ENCODE assay signal across 1 cellular context in the genomic region with DNA sequence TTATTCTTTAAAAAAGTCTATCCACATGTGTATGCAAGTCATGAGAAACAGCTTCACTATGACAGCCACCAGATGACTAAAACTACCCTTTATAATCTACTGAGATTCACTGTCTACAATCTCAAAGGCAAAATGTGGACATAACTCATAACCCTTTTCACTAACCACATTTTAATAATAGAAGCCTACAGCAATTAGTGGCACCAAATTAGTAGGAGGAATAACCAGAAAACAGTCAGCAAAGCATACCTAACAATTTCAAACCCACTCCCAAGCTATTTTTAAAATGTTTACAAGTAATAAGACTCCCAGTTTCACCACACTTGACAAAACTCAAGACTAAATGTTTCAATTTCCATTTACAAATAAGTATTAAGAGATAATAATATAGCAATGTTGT.
TF ChIP-seq lines count a peak whose summit lies in the region.

No MANE protein-coding gene starts in this region.

TF ChIP-seq in WTC11, 78 proteins besides CTCF, POLR2A, EP300 and RAD21 (continued from another document):
- TF ChIP-seq, protein P1, sequence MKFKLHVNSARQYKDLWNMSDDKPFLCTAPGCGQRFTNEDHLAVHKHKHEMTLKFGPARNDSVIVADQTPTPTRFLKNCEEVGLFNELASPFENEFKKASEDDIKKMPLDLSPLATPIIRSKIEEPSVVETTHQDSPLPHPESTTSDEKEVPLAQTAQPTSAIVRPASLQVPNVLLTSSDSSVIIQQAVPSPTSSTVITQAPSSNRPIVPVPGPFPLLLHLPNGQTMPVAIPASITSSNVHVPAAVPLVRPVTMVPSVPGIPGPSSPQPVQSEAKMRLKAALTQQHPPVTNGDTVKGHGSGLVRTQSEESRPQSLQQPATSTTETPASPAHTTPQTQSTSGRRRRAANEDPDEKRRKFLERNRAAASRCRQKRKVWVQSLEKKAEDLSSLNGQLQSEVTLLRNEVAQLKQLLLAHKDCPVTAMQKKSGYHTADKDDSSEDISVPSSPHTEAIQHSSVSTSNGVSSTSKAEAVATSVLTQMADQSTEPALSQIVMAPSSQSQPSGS (CRISPR knock-in tag; IDR thresholded peaks at IDR 0.05; ENCODE audit: borderline replicate concordance, low read depth), result no peak
- TF ChIP-seq, protein P2, sequence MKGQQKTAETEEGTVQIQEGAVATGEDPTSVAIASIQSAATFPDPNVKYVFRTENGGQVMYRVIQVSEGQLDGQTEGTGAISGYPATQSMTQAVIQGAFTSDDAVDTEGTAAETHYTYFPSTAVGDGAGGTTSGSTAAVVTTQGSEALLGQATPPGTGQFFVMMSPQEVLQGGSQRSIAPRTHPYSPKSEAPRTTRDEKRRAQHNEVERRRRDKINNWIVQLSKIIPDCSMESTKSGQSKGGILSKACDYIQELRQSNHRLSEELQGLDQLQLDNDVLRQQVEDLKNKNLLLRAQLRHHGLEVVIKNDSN (CRISPR knock-in tag; IDR thresholded peaks at IDR 0.05), result no peak
- TF ChIP-seq OVOL2 (CRISPR knock-in tag; IDR thresholded peaks at IDR 0.05; ENCODE audit: borderline replicate concordance) (no peak), ATF1 (CRISPR knock-in tag; IDR thresholded peaks at IDR 0.05) (no peak), ZNF121 (CRISPR knock-in tag; IDR thresholded peaks at IDR 0.05) (no peak)
- TF ChIP-seq, protein P3, sequence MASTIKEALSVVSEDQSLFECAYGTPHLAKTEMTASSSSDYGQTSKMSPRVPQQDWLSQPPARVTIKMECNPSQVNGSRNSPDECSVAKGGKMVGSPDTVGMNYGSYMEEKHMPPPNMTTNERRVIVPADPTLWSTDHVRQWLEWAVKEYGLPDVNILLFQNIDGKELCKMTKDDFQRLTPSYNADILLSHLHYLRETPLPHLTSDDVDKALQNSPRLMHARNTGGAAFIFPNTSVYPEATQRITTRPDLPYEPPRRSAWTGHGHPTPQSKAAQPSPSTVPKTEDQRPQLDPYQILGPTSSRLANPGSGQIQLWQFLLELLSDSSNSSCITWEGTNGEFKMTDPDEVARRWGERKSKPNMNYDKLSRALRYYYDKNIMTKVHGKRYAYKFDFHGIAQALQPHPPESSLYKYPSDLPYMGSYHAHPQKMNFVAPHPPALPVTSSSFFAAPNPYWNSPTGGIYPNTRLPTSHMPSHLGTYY (CRISPR knock-in tag; IDR thresholded peaks at IDR 0.05), result no peak
- TF ChIP-seq, protein P4, sequence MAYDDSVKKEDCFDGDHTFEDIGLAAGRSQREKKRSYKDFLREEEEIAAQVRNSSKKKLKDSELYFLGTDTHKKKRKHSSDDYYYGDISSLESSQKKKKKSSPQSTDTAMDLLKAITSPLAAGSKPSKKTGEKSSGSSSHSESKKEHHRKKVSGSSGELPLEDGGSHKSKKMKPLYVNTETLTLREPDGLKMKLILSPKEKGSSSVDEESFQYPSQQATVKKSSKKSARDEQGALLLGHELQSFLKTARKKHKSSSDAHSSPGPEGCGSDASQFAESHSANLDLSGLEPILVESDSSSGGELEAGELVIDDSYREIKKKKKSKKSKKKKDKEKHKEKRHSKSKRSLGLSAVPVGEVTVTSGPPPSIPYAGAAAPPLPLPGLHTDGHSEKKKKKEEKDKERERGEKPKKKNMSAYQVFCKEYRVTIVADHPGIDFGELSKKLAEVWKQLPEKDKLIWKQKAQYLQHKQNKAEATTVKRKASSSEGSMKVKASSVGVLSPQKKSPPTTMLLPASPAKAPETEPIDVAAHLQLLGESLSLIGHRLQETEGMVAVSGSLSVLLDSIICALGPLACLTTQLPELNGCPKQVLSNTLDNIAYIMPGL (CRISPR knock-in tag; IDR thresholded peaks at IDR 0.05), result no peak
